8 cellular contexts compared by ENCODE assay signal in genomic region chr1:223726380-223727001, GRCh38. TPM values are rescaled to one million over a fixed set of nuclear protein-coding genes. Genes with fewer than 3 reads are reported as not detected.
DNase-seq lines count a peak whose midpoint lies in the region; ATAC-seq and TF ChIP-seq lines count a peak whose summit lies in the region.

No MANE protein-coding gene starts in this region.

- peak; percentile 88 for ATAC-seq in HG02623 (IDR thresholded peaks at IDR 0.05; ENCODE audit: unreplicated experiment)
- ATAC-seq in naive thymus-derived CD8-positive, alpha-beta T cell, result peak; percentile 98
- ATAC-seq in stimulated activated naive CD8-positive, alpha-beta T cell treated with anti-CD3 and anti-CD28 coated beads, Interleukin-15, amount 100 ng/mL, for 72 hours, result peak; percentile 97

- no peak for TF ChIP-seq CTCF in GM13977 (IDR thresholded peaks at IDR 0.05; ENCODE audit: extremely low read depth, insufficient read depth, missing control alignments)

- peak overlapping the region; percentile 69 to 96 (median 84) for H3K27ac Mint-ChIP-seq in naive thymus-derived CD8-positive, alpha-beta T cell
- peak overlapping the region; percentile 92 to 93 for H3K27ac Mint-ChIP-seq in stimulated activated naive CD8-positive, alpha-beta T cell treated with anti-CD3 and anti-CD28 coated beads, Interleukin-15, amount 100 ng/mL, for 72 hours

- H3K4me1 Mint-ChIP-seq in naive thymus-derived CD8-positive, alpha-beta T cell, result peaks cover 35 to 77% (median 73%) of the 10 kb centered on the region in 4 donors
- peaks cover 88% of the 10 kb centered on the region for H3K4me1 Mint-ChIP-seq in stimulated activated naive CD8-positive, alpha-beta T cell treated with anti-CD3 and anti-CD28 coated beads, Interleukin-15, amount 100 ng/mL, for 72 hours

- peak overlapping the region; percentile 45 to 83 (median 78) for H3K4me3 Mint-ChIP-seq in naive thymus-derived CD8-positive, alpha-beta T cell
- peak overlapping the region; percentile 75 to 87 for H3K4me3 Mint-ChIP-seq in stimulated activated naive CD8-positive, alpha-beta T cell treated with anti-CD3 and anti-CD28 coated beads, Interleukin-15, amount 100 ng/mL, for 72 hours

- no peaks in the 10 kb centered on the region for H3K9me3 Mint-ChIP-seq in naive thymus-derived CD8-positive, alpha-beta T cell
- no peaks in the 10 kb centered on the region for H3K9me3 Mint-ChIP-seq in stimulated activated naive CD8-positive, alpha-beta T cell treated with anti-CD3 and anti-CD28 coated beads, Interleukin-15, amount 100 ng/mL, for 72 hours

- in situ Hi-C loops in GM13977 (cut with MboI; ENCODE audit: low pct_unique_long_range_greater_than_20kb, low sequenced_read_pairs, unreplicated experiment), result no loop called here

- DNase-seq in GM13977 (ENCODE audit: low spot score), result peak; percentile 81
- DNase-seq in NCI-H2196 (lab: John Stamatoyannopoulos, UW; ENCODE audit: unreplicated experiment), result peak; percentile 28
- peak; percentile 82 for DNase-seq in activated CD8-positive, alpha-beta memory T cell treated with anti-CD3 and anti-CD28 coated beads, Interleukin-2, amount 50 U/mL, for 1 hour (ENCODE audit: extremely low read depth)
- DNase-seq in epidermal melanocyte (ENCODE audit: insufficient read length, low spot score), result peak; percentile 78
- DNase-seq in naive thymus-derived CD8-positive, alpha-beta T cell, result peak; percentile 50 to 92 (median 64)
- peak; percentile 82 to 92 for DNase-seq in stimulated activated naive CD8-positive, alpha-beta T cell treated with anti-CD3 and anti-CD28 coated beads, Interleukin-15, amount 100 ng/mL, for 72 hours
- no peak for DNase-seq in NCI-H2171 (lab: John Stamatoyannopoulos, UW)

- H3K36me3 Mint-ChIP-seq in naive thymus-derived CD8-positive, alpha-beta T cell, result peaks cover 0 to 46% (median 16%) of the 10 kb centered on the region in 3 donors

- no peaks in the 10 kb centered on the region for H3K27me3 Mint-ChIP-seq in naive thymus-derived CD8-positive, alpha-beta T cell
- H3K27me3 Mint-ChIP-seq in stimulated activated naive CD8-positive, alpha-beta T cell treated with anti-CD3 and anti-CD28 coated beads, Interleukin-15, amount 100 ng/mL, for 72 hours, result no peaks in the 10 kb centered on the region

- POLR2A ChIA-PET in naive thymus-derived CD8-positive, alpha-beta T cell (lab: Charles Lee), result interaction anchor here (1.4 to 1.9 kb wide), 2 partner anchors 10 to 15 kb away, joined by 4 to 6 read pairs; partner anchors contain the start of gene CAPN2

RNA-seq across cellular contexts. Expression of gene CAPN2, which starts 14.2 kb away (rescaled TPM):
- total RNA-seq in naive thymus-derived CD8-positive, alpha-beta T cell, result 10 to 100 TPM; 70.0 to 72.2 TPM
- 100 to 1,000 TPM in 1 of 3 donors, 10 to 100 TPM in 2; 68.6 to 101 (median 83.7) TPM for polyA plus RNA-seq in naive thymus-derived CD8-positive, alpha-beta T cell
